In the genomic region with DNA sequence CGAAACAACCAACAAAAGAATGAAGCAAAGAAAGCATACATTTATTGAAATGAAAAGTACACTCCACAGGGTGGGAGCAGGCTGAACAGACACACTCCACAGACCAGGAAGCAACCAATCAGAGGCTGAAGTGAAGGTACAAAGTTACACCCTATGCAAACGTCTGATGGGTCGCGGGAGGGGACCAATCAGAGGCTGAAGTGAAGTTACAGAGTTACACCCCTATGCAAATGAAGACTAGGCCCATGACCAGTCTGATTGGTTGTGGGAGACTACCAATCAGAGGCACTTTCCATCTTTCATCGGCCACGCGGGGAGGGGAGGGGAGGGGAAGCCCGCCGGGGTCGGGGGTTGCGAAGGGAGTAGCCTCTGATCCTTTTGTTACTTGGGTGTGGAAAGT, we compare ENCODE assay signal across 1 cellular context.
TF ChIP-seq lines count a peak whose summit lies in the region.

No MANE protein-coding gene starts in this region.

TF ChIP-seq in GM23338, 12 proteins besides CTCF, POLR2A, EP300 and RAD21 (continued from another document):
- TF ChIP-seq, protein P1, sequence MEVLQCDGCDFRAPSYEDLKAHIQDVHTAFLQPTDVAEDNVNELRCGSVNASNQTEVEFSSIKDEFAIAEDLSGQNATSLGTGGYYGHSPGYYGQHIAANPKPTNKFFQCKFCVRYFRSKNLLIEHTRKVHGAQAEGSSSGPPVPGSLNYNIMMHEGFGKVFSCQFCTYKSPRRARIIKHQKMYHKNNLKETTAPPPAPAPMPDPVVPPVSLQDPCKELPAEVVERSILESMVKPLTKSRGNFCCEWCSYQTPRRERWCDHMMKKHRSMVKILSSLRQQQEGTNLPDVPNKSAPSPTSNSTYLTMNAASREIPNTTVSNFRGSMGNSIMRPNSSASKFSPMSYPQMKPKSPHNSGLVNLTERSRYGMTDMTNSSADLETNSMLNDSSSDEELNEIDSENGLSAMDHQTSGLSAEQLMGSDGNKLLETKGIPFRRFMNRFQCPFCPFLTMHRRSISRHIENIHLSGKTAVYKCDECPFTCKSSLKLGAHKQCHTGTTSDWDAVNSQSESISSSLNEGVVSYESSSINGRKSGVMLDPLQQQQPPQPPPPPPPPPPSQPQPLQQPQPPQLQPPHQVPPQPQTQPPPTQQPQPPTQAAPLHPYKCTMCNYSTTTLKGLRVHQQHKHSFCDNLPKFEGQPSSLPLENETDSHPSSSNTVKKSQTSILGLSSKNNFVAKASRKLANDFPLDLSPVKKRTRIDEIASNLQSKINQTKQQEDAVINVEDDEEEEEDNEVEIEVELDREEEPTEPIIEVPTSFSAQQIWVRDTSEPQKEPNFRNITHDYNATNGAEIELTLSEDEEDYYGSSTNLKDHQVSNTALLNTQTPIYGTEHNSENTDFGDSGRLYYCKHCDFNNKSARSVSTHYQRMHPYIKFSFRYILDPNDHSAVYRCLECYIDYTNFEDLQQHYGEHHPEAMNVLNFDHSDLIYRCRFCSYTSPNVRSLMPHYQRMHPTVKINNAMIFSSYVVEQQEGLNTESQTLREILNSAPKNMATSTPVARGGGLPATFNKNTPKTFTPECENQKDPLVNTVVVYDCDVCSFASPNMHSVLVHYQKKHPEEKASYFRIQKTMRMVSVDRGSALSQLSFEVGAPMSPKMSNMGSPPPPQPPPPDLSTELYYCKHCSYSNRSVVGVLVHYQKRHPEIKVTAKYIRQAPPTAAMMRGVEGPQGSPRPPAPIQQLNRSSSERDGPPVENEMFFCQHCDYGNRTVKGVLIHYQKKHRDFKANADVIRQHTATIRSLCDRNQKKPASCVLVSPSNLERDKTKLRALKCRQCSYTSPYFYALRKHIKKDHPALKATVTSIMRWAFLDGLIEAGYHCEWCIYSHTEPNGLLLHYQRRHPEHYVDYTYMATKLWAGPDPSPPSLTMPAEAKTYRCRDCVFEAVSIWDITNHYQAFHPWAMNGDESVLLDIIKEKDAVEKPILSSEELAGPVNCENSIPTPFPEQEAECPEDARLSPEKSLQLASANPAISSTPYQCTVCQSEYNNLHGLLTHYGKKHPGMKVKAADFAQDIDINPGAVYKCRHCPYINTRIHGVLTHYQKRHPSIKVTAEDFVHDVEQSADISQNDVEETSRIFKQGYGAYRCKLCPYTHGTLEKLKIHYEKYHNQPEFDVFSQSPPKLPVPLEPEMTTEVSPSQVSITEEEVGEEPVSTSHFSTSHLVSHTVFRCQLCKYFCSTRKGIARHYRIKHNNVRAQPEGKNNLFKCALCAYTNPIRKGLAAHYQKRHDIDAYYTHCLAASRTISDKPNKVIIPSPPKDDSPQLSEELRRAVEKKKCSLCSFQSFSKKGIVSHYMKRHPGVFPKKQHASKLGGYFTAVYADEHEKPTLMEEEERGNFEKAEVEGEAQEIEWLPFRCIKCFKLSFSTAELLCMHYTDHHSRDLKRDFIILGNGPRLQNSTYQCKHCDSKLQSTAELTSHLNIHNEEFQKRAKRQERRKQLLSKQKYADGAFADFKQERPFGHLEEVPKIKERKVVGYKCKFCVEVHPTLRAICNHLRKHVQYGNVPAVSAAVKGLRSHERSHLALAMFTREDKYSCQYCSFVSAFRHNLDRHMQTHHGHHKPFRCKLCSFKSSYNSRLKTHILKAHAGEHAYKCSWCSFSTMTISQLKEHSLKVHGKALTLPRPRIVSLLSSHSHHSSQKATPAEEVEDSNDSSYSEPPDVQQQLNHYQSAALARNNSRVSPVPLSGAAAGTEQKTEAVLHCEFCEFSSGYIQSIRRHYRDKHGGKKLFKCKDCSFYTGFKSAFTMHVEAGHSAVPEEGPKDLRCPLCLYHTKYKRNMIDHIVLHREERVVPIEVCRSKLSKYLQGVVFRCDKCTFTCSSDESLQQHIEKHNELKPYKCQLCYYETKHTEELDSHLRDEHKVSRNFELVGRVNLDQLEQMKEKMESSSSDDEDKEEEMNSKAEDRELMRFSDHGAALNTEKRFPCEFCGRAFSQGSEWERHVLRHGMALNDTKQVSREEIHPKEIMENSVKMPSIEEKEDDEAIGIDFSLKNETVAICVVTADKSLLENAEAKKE (CRISPR knock-in tag; IDR thresholded peaks at IDR 0.05): no peak
- TF ChIP-seq, protein P2, sequence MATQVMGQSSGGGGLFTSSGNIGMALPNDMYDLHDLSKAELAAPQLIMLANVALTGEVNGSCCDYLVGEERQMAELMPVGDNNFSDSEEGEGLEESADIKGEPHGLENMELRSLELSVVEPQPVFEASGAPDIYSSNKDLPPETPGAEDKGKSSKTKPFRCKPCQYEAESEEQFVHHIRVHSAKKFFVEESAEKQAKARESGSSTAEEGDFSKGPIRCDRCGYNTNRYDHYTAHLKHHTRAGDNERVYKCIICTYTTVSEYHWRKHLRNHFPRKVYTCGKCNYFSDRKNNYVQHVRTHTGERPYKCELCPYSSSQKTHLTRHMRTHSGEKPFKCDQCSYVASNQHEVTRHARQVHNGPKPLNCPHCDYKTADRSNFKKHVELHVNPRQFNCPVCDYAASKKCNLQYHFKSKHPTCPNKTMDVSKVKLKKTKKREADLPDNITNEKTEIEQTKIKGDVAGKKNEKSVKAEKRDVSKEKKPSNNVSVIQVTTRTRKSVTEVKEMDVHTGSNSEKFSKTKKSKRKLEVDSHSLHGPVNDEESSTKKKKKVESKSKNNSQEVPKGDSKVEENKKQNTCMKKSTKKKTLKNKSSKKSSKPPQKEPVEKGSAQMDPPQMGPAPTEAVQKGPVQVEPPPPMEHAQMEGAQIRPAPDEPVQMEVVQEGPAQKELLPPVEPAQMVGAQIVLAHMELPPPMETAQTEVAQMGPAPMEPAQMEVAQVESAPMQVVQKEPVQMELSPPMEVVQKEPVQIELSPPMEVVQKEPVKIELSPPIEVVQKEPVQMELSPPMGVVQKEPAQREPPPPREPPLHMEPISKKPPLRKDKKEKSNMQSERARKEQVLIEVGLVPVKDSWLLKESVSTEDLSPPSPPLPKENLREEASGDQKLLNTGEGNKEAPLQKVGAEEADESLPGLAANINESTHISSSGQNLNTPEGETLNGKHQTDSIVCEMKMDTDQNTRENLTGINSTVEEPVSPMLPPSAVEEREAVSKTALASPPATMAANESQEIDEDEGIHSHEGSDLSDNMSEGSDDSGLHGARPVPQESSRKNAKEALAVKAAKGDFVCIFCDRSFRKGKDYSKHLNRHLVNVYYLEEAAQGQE (IDR thresholded peaks at IDR 0.05; ENCODE audit: unreplicated experiment): no peak
- TF ChIP-seq EZH2 (IDR thresholded peaks at IDR 0.05; ENCODE audit: low read depth, unreplicated experiment) (no peak), JUNB (IDR thresholded peaks at IDR 0.05; ENCODE audit: unreplicated experiment) (no peak)
